In the genomic region with DNA sequence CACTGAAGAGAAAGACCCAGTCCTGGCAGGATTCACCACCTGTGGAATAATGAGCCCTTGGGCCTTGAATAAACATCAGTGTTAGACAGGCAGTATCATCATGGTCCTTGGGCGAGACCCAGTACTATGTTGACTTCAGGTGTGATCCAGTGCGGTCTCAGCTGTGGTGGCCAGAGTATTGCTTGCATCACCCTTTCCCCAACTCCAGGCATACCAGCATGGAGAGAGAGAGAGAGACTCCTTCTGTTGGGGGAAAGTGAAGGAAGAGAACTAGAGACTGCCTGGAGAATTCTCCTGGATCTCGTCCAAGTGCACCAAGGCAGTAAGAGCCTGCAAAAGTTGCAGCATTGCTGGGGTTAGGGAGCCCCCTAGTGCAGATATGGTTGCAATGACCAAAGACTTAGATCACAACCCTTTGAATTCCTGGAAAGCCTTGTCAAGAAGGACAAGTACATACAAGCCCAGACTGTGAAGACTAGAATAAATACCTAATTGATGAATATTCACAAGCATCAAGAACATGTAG, we compare ENCODE assay signal across 8 cellular contexts.
DNase-seq lines count a peak whose midpoint lies in the region; ATAC-seq and TF ChIP-seq lines count a peak whose summit lies in the region.

No MANE protein-coding gene starts in this region.

- H3K27me3 Mint-ChIP-seq in GM23338 (ENCODE audit: insufficient read depth, low read depth, poor library complexity) = peaks cover 4% of the 10 kb centered on the region

- peaks cover 87% of the 10 kb centered on the region for H3K9me3 Mint-ChIP-seq in GM23338

- CTCF ChIA-PET in mammary epithelial cell (lab: Charles Lee; ENCODE audit: low non-redundant PET) = no interaction called here

- in situ Hi-C loops in mammary epithelial cell (cut with MboI; ENCODE audit: low sequenced_read_pairs in 2 of 2) = no loop called here

- H2AFZ ChIP-seq in GM23338 (peak overlapping the region; percentile 70; the same call in 1 of the 2 replicates), mammary epithelial cell (ENCODE audit: low read depth, low read length) (no peak overlapping the region)

- intact Hi-C loops in mammary epithelial cell (cut with micrococcal nuclease) = loop anchor here (1.0 to 5.0 kb wide), 6 partner anchors 158 to 902 kb away; a partner anchor contains a TSS
- intact Hi-C loops in left colon (cut with DNase I, micrococcal nuclease) = no loop called here

- BruUV-seq in mammary epithelial cell (replicated peaks; lab: Mats Ljungman, UMichigan) = no TSS peak

- TF ChIP-seq CTCF in C4-2B (conservative IDR thresholded peaks at IDR 0.05) (peak; percentile 61), GM23338 (conservative IDR thresholded peaks at IDR 0.05; ENCODE audit: low read depth in 2 of 2) (peak; percentile 72 to 80), mammary epithelial cell (conservative IDR thresholded peaks at IDR 0.05 in 1 of 2, IDR thresholded peaks at IDR 0.05 in 1 of 2; ENCODE audit: extremely low read depth in 1 of 2, insufficient read depth in 1 of 2, low read depth in 1 of 2, low read length in 2 of 2) (peak; percentile 49 to 68)

- no peaks in the 10 kb centered on the region for H3F3A ChIP-seq in GM23338 (replicated peaks; ENCODE audit: low read depth)

- ATAC-seq in GM23338 = peak; percentile 97
- peak; percentile 90 for ATAC-seq in left colon
- ATAC-seq in GM19452 (IDR thresholded peaks at IDR 0.05; ENCODE audit: unreplicated experiment) = no peak

- no peaks in the 10 kb centered on the region for H3K4me1 Mint-ChIP-seq in GM23338

- 55% methylated on average over 3 of the region's 3 CpGs for WGBS in mammary epithelial cell (ENCODE audit: low coverage, missing lambda C conversion rate)

- H3K27me3 ChIP-seq in GM23338 (ENCODE audit: insufficient read depth) (no peaks in the 10 kb centered on the region), mammary epithelial cell (ENCODE audit: insufficient read depth, low read length) (no peaks in the 10 kb centered on the region)

- DNase-seq in GM23338 (ENCODE audit: low spot score) = peak; percentile 83
- DNase-seq in NCI-H2029 treated with DMSO at 0.1 percent for 48 hours (lab: John Stamatoyannopoulos, UW) = peak; percentile 53
- DNase-seq in T-helper 9 cell = peak; percentile 7
- peak; percentile 88 for DNase-seq in mammary epithelial cell
- peak; percentile 50 to 65 for DNase-seq in left colon
- DNase-seq in stimulated activated CD4-positive, alpha-beta T cell treated with anti-CD3 and anti-CD28 coated beads, TNF-alpha, amount 100 ng/mL, for 4 hours (ENCODE audit: low read depth in 3 of 3) = peak in 2 of 3 experiments; percentile 6 to 12

- H3K4me3 ChIP-seq in GM23338 (no peak overlapping the region), mammary epithelial cell (replicated peaks in 1 of 3; ENCODE audit: insufficient read depth in 1 of 3, low read depth in 2 of 3, low read length in 3 of 3) (no peak overlapping the region)

- no peak overlapping the region for H3K4me3 Mint-ChIP-seq in GM23338

- H3K4me1 ChIP-seq in GM23338 (ENCODE audit: insufficient read depth) = no peaks in the 10 kb centered on the region; the same call in 1 of the 2 replicates
- peaks cover 9% of the 10 kb centered on the region for H3K4me1 ChIP-seq in mammary epithelial cell (ENCODE audit: insufficient read depth, low read length)

- H4K20me1 ChIP-seq in GM23338 (replicated peaks; ENCODE audit: insufficient read depth) = no peaks in the 10 kb centered on the region
- H4K20me1 ChIP-seq in mammary epithelial cell (ENCODE audit: insufficient read depth, low read length) = no peaks in the 10 kb centered on the region

- H3K4me2 ChIP-seq in GM23338 (no peak overlapping the region), mammary epithelial cell (ENCODE audit: insufficient read depth, low read depth, low read length) (no peak overlapping the region)

- no peak overlapping the region for H3K27ac ChIP-seq in C4-2B
- H3K27ac ChIP-seq in GM23338 (ENCODE audit: low read depth) = no peak overlapping the region
- no peak overlapping the region for H3K27ac ChIP-seq in mammary epithelial cell (ENCODE audit: insufficient read depth, low read depth, low read length)

- H3K36me3 ChIP-seq in GM23338 (ENCODE audit: insufficient read depth) (0 out of 2 replicates have a peak, but pooled peaks cover 3% of the 10 kb centered on the region), mammary epithelial cell (ENCODE audit: insufficient read depth, low read length) (no peaks in the 10 kb centered on the region)

- H3K27ac Mint-ChIP-seq in GM23338 = no peak overlapping the region

- H3K9me3 ChIP-seq in mammary epithelial cell (replicated peaks; ENCODE audit: insufficient read depth, low read length) = no peaks in the 10 kb centered on the region

- H3K79me2 ChIP-seq in GM23338 (replicated peaks; ENCODE audit: insufficient read depth) (no peaks in the 10 kb centered on the region), mammary epithelial cell (ENCODE audit: insufficient read depth, low read length) (no peaks in the 10 kb centered on the region)

- no peaks in the 10 kb centered on the region for H3K9me2 ChIP-seq in GM23338 (ENCODE audit: insufficient read depth)

- H3K36me3 Mint-ChIP-seq in GM23338 (ENCODE audit: low read depth) = peaks cover 17% of the 10 kb centered on the region

- no peak overlapping the region for H3K9ac ChIP-seq in mammary epithelial cell (ENCODE audit: insufficient read depth, low read length)

- dilution Hi-C loops in mammary epithelial cell (cut with HindIII; ENCODE audit: low sequenced_read_pairs) = no loop called here

TF ChIP-seq in GM23338, 12 proteins besides CTCF, POLR2A, EP300 and RAD21 (continues in another document):
- TF ChIP-seq, protein P1, sequence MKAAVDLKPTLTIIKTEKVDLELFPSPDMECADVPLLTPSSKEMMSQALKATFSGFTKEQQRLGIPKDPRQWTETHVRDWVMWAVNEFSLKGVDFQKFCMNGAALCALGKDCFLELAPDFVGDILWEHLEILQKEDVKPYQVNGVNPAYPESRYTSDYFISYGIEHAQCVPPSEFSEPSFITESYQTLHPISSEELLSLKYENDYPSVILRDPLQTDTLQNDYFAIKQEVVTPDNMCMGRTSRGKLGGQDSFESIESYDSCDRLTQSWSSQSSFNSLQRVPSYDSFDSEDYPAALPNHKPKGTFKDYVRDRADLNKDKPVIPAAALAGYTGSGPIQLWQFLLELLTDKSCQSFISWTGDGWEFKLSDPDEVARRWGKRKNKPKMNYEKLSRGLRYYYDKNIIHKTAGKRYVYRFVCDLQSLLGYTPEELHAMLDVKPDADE (IDR thresholded peaks at IDR 0.05) = no peak
- TF ChIP-seq CREB1 (CRISPR knock-in tag; IDR thresholded peaks at IDR 0.05; ENCODE audit: low read depth) (no peak), EZH2phosphoT487 (IDR thresholded peaks at IDR 0.05; ENCODE audit: unreplicated experiment) (no peak), POLR2AphosphoS5 (IDR thresholded peaks at IDR 0.05; ENCODE audit: low read depth) (no peak), ZNF114 (CRISPR knock-in tag; IDR thresholded peaks at IDR 0.05) (no peak), NANOG (IDR thresholded peaks at IDR 0.05; ENCODE audit: borderline replicate concordance) (no peak), EZH2 (IDR thresholded peaks at IDR 0.05; ENCODE audit: low read depth, unreplicated experiment) (no peak), JUNB (IDR thresholded peaks at IDR 0.05; ENCODE audit: unreplicated experiment) (no peak), ZNF331 (CRISPR knock-in tag; IDR thresholded peaks at IDR 0.05; ENCODE audit: low read depth) (no peak), STAT1 (IDR thresholded peaks at IDR 0.05; ENCODE audit: unreplicated experiment) (no peak)
- TF ChIP-seq, protein P2, sequence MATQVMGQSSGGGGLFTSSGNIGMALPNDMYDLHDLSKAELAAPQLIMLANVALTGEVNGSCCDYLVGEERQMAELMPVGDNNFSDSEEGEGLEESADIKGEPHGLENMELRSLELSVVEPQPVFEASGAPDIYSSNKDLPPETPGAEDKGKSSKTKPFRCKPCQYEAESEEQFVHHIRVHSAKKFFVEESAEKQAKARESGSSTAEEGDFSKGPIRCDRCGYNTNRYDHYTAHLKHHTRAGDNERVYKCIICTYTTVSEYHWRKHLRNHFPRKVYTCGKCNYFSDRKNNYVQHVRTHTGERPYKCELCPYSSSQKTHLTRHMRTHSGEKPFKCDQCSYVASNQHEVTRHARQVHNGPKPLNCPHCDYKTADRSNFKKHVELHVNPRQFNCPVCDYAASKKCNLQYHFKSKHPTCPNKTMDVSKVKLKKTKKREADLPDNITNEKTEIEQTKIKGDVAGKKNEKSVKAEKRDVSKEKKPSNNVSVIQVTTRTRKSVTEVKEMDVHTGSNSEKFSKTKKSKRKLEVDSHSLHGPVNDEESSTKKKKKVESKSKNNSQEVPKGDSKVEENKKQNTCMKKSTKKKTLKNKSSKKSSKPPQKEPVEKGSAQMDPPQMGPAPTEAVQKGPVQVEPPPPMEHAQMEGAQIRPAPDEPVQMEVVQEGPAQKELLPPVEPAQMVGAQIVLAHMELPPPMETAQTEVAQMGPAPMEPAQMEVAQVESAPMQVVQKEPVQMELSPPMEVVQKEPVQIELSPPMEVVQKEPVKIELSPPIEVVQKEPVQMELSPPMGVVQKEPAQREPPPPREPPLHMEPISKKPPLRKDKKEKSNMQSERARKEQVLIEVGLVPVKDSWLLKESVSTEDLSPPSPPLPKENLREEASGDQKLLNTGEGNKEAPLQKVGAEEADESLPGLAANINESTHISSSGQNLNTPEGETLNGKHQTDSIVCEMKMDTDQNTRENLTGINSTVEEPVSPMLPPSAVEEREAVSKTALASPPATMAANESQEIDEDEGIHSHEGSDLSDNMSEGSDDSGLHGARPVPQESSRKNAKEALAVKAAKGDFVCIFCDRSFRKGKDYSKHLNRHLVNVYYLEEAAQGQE (IDR thresholded peaks at IDR 0.05; ENCODE audit: unreplicated experiment) = no peak

Comparison
In these comparisons a context has a peak if more than half of its experiments do, and no peak if none do; other contexts are left out.
1. DNase-seq: peak in every context shown above with its lines; median percentile 88 in mammary epithelial cell; 83 in GM23338; 58 in left colon; 53 in NCI-H2029 treated with DMSO at 0.1 percent for 48 hours; 9 in stimulated activated CD4-positive, alpha-beta T cell treated with anti-CD3 and anti-CD28 coated beads, TNF-alpha, amount 100 ng/mL, for 4 hours; 7 in T-helper 9 cell.